18 cellular contexts compared by ENCODE assay signal in genomic region chr1:54348700-54349021, GRCh38.
"Had no signal": no experiment of that assay in that cellular context is flagged by ENCODE, and none has a peak within 500 bp of the region (broad histone marks: within the 10 kb centered on the region; RNA-seq: fewer than 3 reads in every experiment).

No MANE protein-coding gene starts in this region.

- H3K9me3 Mint-ChIP-seq: activated naive CD8-positive, alpha-beta T cell treated with anti-CD3 and anti-CD28 coated beads, Interleukin-2, amount 50 U/mL, for 24 hours; activated T-cell treated with anti-CD3 and anti-CD28 coated beads, Interleukin-2, amount 50 U/mL, for 4 hours had no signal

- H3K27ac Mint-ChIP-seq: activated naive CD8-positive, alpha-beta T cell treated with anti-CD3 and anti-CD28 coated beads, Interleukin-2, amount 50 U/mL, for 24 hours had no signal

- H3K4me3 ChIP-seq: gastrocnemius medialis, right atrium auricular region, skin epidermis, upper lobe of right lung had no signal

- FAIRE-seq: astrocyte, colon, TTC549 had no signal

- H3K27ac ChIP-seq: epithelial cell of prostate, gastrocnemius medialis, right atrium auricular region, skin epidermis, upper lobe of right lung had no signal

- H3K36me3 ChIP-seq: gastrocnemius medialis, right atrium auricular region, upper lobe of right lung had no signal

- H3K9me3 ChIP-seq: gastrocnemius medialis, right atrium auricular region, upper lobe of right lung had no signal

- ATAC-seq: activated CD4-positive, CD25-positive, alpha-beta regulatory T cell treated with anti-CD3 and anti-CD28 coated beads, Interleukin-2, amount 50 U/mL, for 24 hours; activated T-cell treated with anti-CD3 and anti-CD28 coated beads, Interleukin-2, amount 50 U/mL, for 4 hours; gastrocnemius medialis; left ventricle myocardium superior had no signal

- DNase-seq: activated CD4-positive, alpha-beta T cell treated with anti-CD3 and anti-CD28 coated beads, Interleukin-2, amount 50 U/mL, for 4 hours; activated gamma-delta T cell; activated naive CD8-positive, alpha-beta T cell treated with anti-CD3 and anti-CD28 coated beads, Interleukin-2, amount 50 U/mL, for 24 hours; activated T-cell treated with anti-CD3 and anti-CD28 coated beads, Interleukin-2, amount 50 U/mL, for 4 hours; effector CD8-positive, alpha-beta T cell; gastrocnemius medialis; left ventricle myocardium superior; mesenchymal stem cell; substantia nigra; T-helper 2 cell had no signal

- H3K4me3 Mint-ChIP-seq: activated naive CD8-positive, alpha-beta T cell treated with anti-CD3 and anti-CD28 coated beads, Interleukin-2, amount 50 U/mL, for 24 hours; activated T-cell treated with anti-CD3 and anti-CD28 coated beads, Interleukin-2, amount 50 U/mL, for 4 hours had no signal

- H3K27me3 ChIP-seq: gastrocnemius medialis, right atrium auricular region, upper lobe of right lung had no signal
